ENCODE assay signal across 8 cellular contexts in genomic region chr7:102061981-102062390, GRCh38.
DNase-seq lines count a peak whose midpoint lies in the region; ATAC-seq, FAIRE-seq and TF ChIP-seq lines count a peak whose summit lies in the region.

No MANE protein-coding gene starts in this region.

- no peaks in the 10 kb centered on the region for H3K27me3 ChIP-seq in BLaER1 treated with 17β-estradiol and CSF1 and Interleukin-3, amounts not matched to agents 10 nM and 100 nM
- no peaks in the 10 kb centered on the region for H3K27me3 ChIP-seq in GM12878 (replicated peaks in 1 of 2; ENCODE audit: control insufficient read depth in 2 of 2, insufficient read depth in 2 of 2, low read length in 1 of 2)

- in situ Hi-C loops in GM12878 (cut with MboI): no loop called here

- H3K36me3 ChIP-seq in BLaER1 treated with 17β-estradiol and CSF1 and Interleukin-3, amounts not matched to agents 10 nM and 100 nM: peaks cover 0 to 34% (median 17%) of the 10 kb centered on the region in 11 experiments; a peak in 19 of 22 replicates
- H3K36me3 ChIP-seq in GM12878 (ENCODE audit: control insufficient read depth in 2 of 2, insufficient read depth in 2 of 2, low read length in 1 of 2): peaks cover 0 to 4% of the 10 kb centered on the region in 2 experiments; a peak in 2 of 4 replicates

- RAD21 ChIA-PET in GM12878 (lab: Charles Lee; ENCODE audit: unreplicated experiment): interaction anchor here (0.8 to 2.9 kb wide), 4 partner anchors 71 to 77 kb away, joined by 3 to 15 read pairs (median 6); no protein-coding TSS in a partner anchor

- H3K9ac ChIP-seq in BLaER1 treated with 17β-estradiol and CSF1 and Interleukin-3, amounts not matched to agents 10 nM and 100 nM: peak overlapping the region; percentile 40 to 70 (median 56); a peak in 17 of 22 replicates
- H3K9ac ChIP-seq in GM12878 (ENCODE audit: control insufficient read depth, insufficient read depth, low read length): peak overlapping the region; percentile 8

- H3K79me2 ChIP-seq in GM12878 (ENCODE audit: control insufficient read depth, insufficient read depth, low read length): peaks cover 12% of the 10 kb centered on the region

- no peak overlapping the region for H3K4me3 ChIP-seq in BLaER1 treated with 17β-estradiol and CSF1 and Interleukin-3, amounts not matched to agents 10 nM and 100 nM
- no peak overlapping the region; the same call in 1 of the 2 replicates for H3K4me3 ChIP-seq in GM12878
- H3K4me3 ChIP-seq in coronary artery: no peak overlapping the region

- no peak for TF ChIP-seq RAD21 in GM12878 (IDR thresholded peaks at IDR 0.05; ENCODE audit: insufficient read depth, low read depth, low read length)

- peak; percentile 78 for ATAC-seq in GM19372 (IDR thresholded peaks at IDR 0.05; ENCODE audit: low read depth, unreplicated experiment)
- ATAC-seq in HG03432 (IDR thresholded peaks at IDR 0.05; ENCODE audit: unreplicated experiment): peak; percentile 90
- peak; percentile 99 for ATAC-seq in GM12878

- peak; percentile 76 to 83; a peak in 3 of 4 replicates for TF ChIP-seq EP300 in GM12878 (IDR thresholded peaks at IDR 0.05; ENCODE audit: borderline replicate concordance in 1 of 2, control insufficient read depth in 1 of 2, low read depth in 2 of 2, low read length in 2 of 2)

- no TSS peak for BruUV-seq in GM12878 (replicated peaks; lab: Mats Ljungman, UMichigan)

- 2% methylated on average over 8 of the region's 8 CpGs for WGBS in GM12878 (ENCODE audit: insufficient coverage, insufficient replicate concordance, low lambda C conversion rate, missing lambda C conversion rate)

- FAIRE-seq in GM12878 (lab: Jason Lieb, UNC): peak; percentile 97

- CTCF ChIA-PET in GM12878 (lab: Yijun Ruan, JAX): interaction anchor here (0.7 to 1.7 kb wide), 3 partner anchors 9 to 204 kb away, joined by 3 to 6 read pairs (median 5); no protein-coding TSS in a partner anchor

- peak overlapping the region; percentile 56 to 89 (median 78) for H3K4me2 ChIP-seq in BLaER1 treated with 17β-estradiol and CSF1 and Interleukin-3, amounts not matched to agents 10 nM and 100 nM
- H3K4me2 ChIP-seq in GM12878 (ENCODE audit: control insufficient read depth, insufficient read depth): peak overlapping the region; percentile 64

- H3K27ac ChIP-seq in BLaER1 treated with 17β-estradiol and CSF1 and Interleukin-3, amounts not matched to agents 10 nM and 100 nM: peak overlapping the region; percentile 54 to 87 (median 78); a peak in 21 of 22 replicates
- H3K27ac ChIP-seq in GM12878 (ENCODE audit: control insufficient read depth, insufficient read depth): peak overlapping the region; percentile 65
- no peak overlapping the region for H3K27ac ChIP-seq in coronary artery

- H3K9me3 ChIP-seq in BLaER1 treated with 17β-estradiol and CSF1 and Interleukin-3, amounts not matched to agents 10 nM and 100 nM (replicated peaks in 1 of 11): peaks cover 0 to 10% (median 7%) of the 10 kb centered on the region in 11 experiments; a peak in 19 of 22 replicates
- no peaks in the 10 kb centered on the region for H3K9me3 ChIP-seq in GM12878 (replicated peaks; ENCODE audit: control insufficient read depth, insufficient read depth, low read length)

- intact Hi-C loops in GM12878 (cut with micrococcal nuclease; ENCODE audit: unreplicated experiment): loop anchor here (1.0 kb wide), 1 partner anchor 80 kb away; no protein-coding TSS in a partner anchor

- peaks cover 57 to 81% (median 64%) of the 10 kb centered on the region in 10 experiments for H3K4me1 ChIP-seq in BLaER1 treated with 17β-estradiol and CSF1 and Interleukin-3, amounts not matched to agents 10 nM and 100 nM
- H3K4me1 ChIP-seq in GM12878 (ENCODE audit: control insufficient read depth, insufficient read depth, low read length): peaks cover 35% of the 10 kb centered on the region

- TF ChIP-seq CTCF in GM12878 (IDR thresholded peaks at IDR 0.05 in 2 of 3, conservative IDR thresholded peaks at IDR 0.05 in 1 of 3; ENCODE audit: control insufficient read depth in 2 of 3, extremely low read depth in 1 of 3, insufficient read depth in 1 of 3, low read depth in 3 of 3, low read length in 3 of 3) (no peak), coronary artery (IDR thresholded peaks at IDR 0.05) (no peak)

- peaks cover 5 to 64% (median 25%) of the 10 kb centered on the region in 11 experiments; a peak in 16 of 22 replicates for H4K20me1 ChIP-seq in BLaER1 treated with 17β-estradiol and CSF1 and Interleukin-3, amounts not matched to agents 10 nM and 100 nM
- H4K20me1 ChIP-seq in GM12878 (ENCODE audit: control insufficient read depth, insufficient read depth): no peaks in the 10 kb centered on the region

- peak overlapping the region; percentile 34 for H2AFZ ChIP-seq in GM12878 (ENCODE audit: control insufficient read depth, low read depth, low read length)

- peak; percentile 37; the same call in 1 of the 2 replicates for TF ChIP-seq POLR2A in GM12878 (IDR thresholded peaks at IDR 0.05; ENCODE audit: low read depth, low read length)

- POLR2A ChIA-PET in GM12878 (lab: Charles Lee): interaction anchor here (0.8 to 1.9 kb wide), 4 partner anchors 16 to 204 kb away, joined by 3 to 7 read pairs (median 3); no protein-coding TSS in a partner anchor

- DNase-seq in GM12878 (ENCODE audit: low read depth, low spot score): peak; percentile 82
- no peak for DNase-seq in activated CD4-positive, alpha-beta T cell treated with anti-CD3 and anti-CD28 coated beads, Interleukin-2, amount 50 U/mL, for 48 hours
- DNase-seq in coronary artery (ENCODE audit: low spot score): no peak
- no peak for DNase-seq in NCI-H2171 (lab: John Stamatoyannopoulos, UW)
- no peak for DNase-seq in iPS-NIHi7 (ENCODE audit: extremely low spot score)

- SMC1A ChIA-PET in GM12878 (lab: Charles Lee; ENCODE audit: uncharacterized antibody, unreplicated experiment): interaction anchor here (0.9 to 3.1 kb wide), 8 partner anchors 24 to 80 kb away, joined by 3 to 22 read pairs (median 5); no protein-coding TSS in a partner anchor

TF ChIP-seq in GM12878, 131 proteins besides CTCF, POLR2A, EP300 and RAD21 (continues in another document):
- TF ChIP-seq ZSCAN29 (IDR thresholded peaks at IDR 0.05) (no peak), SPI1 (IDR thresholded peaks at IDR 0.05; ENCODE audit: borderline replicate concordance, insufficient read depth, low read depth, low read length) (peak; percentile 19; the same call in 1 of the 2 replicates), NRF1 (conservative IDR thresholded peaks at IDR 0.05; ENCODE audit: low read depth, low read length) (no peak), ZNF207 (IDR thresholded peaks at IDR 0.05; ENCODE audit: borderline replicate concordance) (no peak), IRF4 (IDR thresholded peaks at IDR 0.05; ENCODE audit: low read depth, low read length) (peak; percentile 81), IKZF2 (IDR thresholded peaks at IDR 0.05) (peak; percentile 97 to 98), ASH2L (IDR thresholded peaks at IDR 0.05; ENCODE audit: borderline replicate concordance, low read depth) (no peak), CBFB (IDR thresholded peaks at IDR 0.05; ENCODE audit: low read depth) (peak; percentile 56; the same call in 1 of the 2 replicates), EED (IDR thresholded peaks at IDR 0.05; ENCODE audit: low read depth) (peak; percentile 98), RELA (IDR thresholded peaks at IDR 0.05; ENCODE audit: borderline replicate concordance, partially characterized antibody) (peak; percentile 89), MEF2A (IDR thresholded peaks at IDR 0.05; ENCODE audit: insufficient read depth, low read depth, low read length) (peak; percentile 29; the same call in 1 of the 2 replicates), TCF3 (IDR thresholded peaks at IDR 0.05; ENCODE audit: borderline replicate concordance, insufficient read depth, low read depth, low read length) (no peak), HSF1 (IDR thresholded peaks at IDR 0.05; ENCODE audit: low read depth, low read length) (no peak), CREM (IDR thresholded peaks at IDR 0.05; ENCODE audit: low read depth) (peak; percentile 96), ZNF622 (IDR thresholded peaks at IDR 0.05) (no peak), ETV6 (conservative IDR thresholded peaks at IDR 0.05 in 1 of 2, IDR thresholded peaks at IDR 0.05 in 1 of 2; ENCODE audit: borderline replicate concordance in 1 of 2, low read depth in 1 of 2) (peak in 1 of 2 experiments; percentile 45; a peak in 2 of 4 replicates), FOXK2 (IDR thresholded peaks at IDR 0.05) (no peak), FOXM1 (IDR thresholded peaks at IDR 0.05; ENCODE audit: low read depth, low read length) (peak; percentile 77; the same call in 1 of the 2 replicates), FOS (IDR thresholded peaks at IDR 0.05; ENCODE audit: borderline replicate concordance, extremely low read depth, insufficient read length) (no peak), TBL1XR1 (IDR thresholded peaks at IDR 0.05; ENCODE audit: low read depth, low read length) (no peak), ZZZ3 (IDR thresholded peaks at IDR 0.05; ENCODE audit: control insufficient read depth, insufficient read length, low read depth) (no peak), RUNX3 (IDR thresholded peaks at IDR 0.05; ENCODE audit: low read length) (peak; percentile 98), ESRRA (IDR thresholded peaks at IDR 0.05; ENCODE audit: low read length) (no peak), GATAD2B (conservative IDR thresholded peaks at IDR 0.05; ENCODE audit: low read depth) (peak; percentile 87), MXI1 (IDR thresholded peaks at IDR 0.05; ENCODE audit: low read depth, low read length) (no peak), NFIC (IDR thresholded peaks at IDR 0.05; ENCODE audit: low read depth, low read length) (peak; percentile 82; the same call in 1 of the 2 replicates), LARP7 (IDR thresholded peaks at IDR 0.05) (no peak)

Comparison
In these comparisons a context has a peak if more than half of its experiments do, and no peak if none do; other contexts are left out.
1. H3K27ac ChIP-seq: peak in BLaER1 treated with 17β-estradiol and CSF1 and Interleukin-3, amounts not matched to agents 10 nM and 100 nM (11 of 11) and GM12878 (single experiment); none in coronary artery (0 of 2).
2. Peak in every context shown above with its lines, with median percentiles within 50 percentile points of each other: ATAC-seq.